ENCODE assay signal across 12 cellular contexts in genomic region chr3:188929138-188929537, GRCh38.
DNase-seq lines count a peak whose midpoint lies in the region; ATAC-seq and TF ChIP-seq lines count a peak whose summit lies in the region.
"Had no signal": no experiment of that assay in that cellular context is flagged by ENCODE, and none has a peak within 500 bp of the region (broad histone marks: within the 10 kb centered on the region; RNA-seq: fewer than 3 reads in every experiment).

No MANE protein-coding gene starts in this region.

- TF ChIP-seq CTCF in Caco-2 (IDR thresholded peaks at IDR 0.05; ENCODE audit: insufficient read depth in 1 of 2, low read depth in 1 of 2, low read length in 1 of 2, severe bottlenecking in 1 of 2, unreplicated experiment in 1 of 2): peak in 1 of 2 experiments; percentile 37
- TF ChIP-seq CTCF in LNCaP clone FGC (IDR thresholded peaks at IDR 0.05; ENCODE audit: control insufficient read depth, extremely low read depth, insufficient read depth): peak; percentile 59
- TF ChIP-seq CTCF in left lung (IDR thresholded peaks at IDR 0.05): no peak

- H3K36me3 ChIP-seq in Caco-2 (ENCODE audit: control insufficient read depth, insufficient read depth, low read length) (no peaks in the 10 kb centered on the region), left lung (no peaks in the 10 kb centered on the region)

- H3K27ac Mint-ChIP-seq in Caco-2 (ENCODE audit: unreplicated experiment): peak overlapping the region; percentile 79
- H3K27ac Mint-ChIP-seq: activated CD8-positive, alpha-beta memory T cell treated with anti-CD3 and anti-CD28 coated beads, Interleukin-2, amount 10 ng/mL, durations not matched to agents 7 days and 5 days had no signal

- H3K4me3 ChIP-seq in Caco-2 (ENCODE audit: low read depth, low read length) (no peak overlapping the region), LNCaP clone FGC (ENCODE audit: low read depth, low read length) (no peak overlapping the region), left lung (no peak overlapping the region)

- no peaks in the 10 kb centered on the region for H3K27me3 ChIP-seq in Caco-2 (replicated peaks; ENCODE audit: control insufficient read depth, insufficient read depth, low read length)
- H3K27me3 ChIP-seq in left lung: no peaks in the 10 kb centered on the region

- H3K9me3 ChIP-seq in Caco-2 (no peaks in the 10 kb centered on the region), left lung (no peaks in the 10 kb centered on the region)

- no peak overlapping the region for H3K4me3 Mint-ChIP-seq in Caco-2 (ENCODE audit: unreplicated experiment)
- H3K4me3 Mint-ChIP-seq: activated CD8-positive, alpha-beta memory T cell treated with anti-CD3 and anti-CD28 coated beads, Interleukin-2, amount 10 ng/mL, durations not matched to agents 7 days and 5 days; central memory CD8-positive, alpha-beta T cell had no signal

- peak; percentile 90 for ATAC-seq in left lung
- ATAC-seq in GM21423 (IDR thresholded peaks at IDR 0.05; ENCODE audit: unreplicated experiment): no peak
- ATAC-seq in GM18868 (IDR thresholded peaks at IDR 0.05; ENCODE audit: unreplicated experiment): no peak
- ATAC-seq: activated CD8-positive, alpha-beta memory T cell treated with anti-CD3 and anti-CD28 coated beads, Interleukin-2, amount 10 ng/mL, durations not matched to agents 7 days and 5 days had no signal

- no peaks in the 10 kb centered on the region for H3K9me3 Mint-ChIP-seq in Caco-2 (ENCODE audit: unreplicated experiment)
- H3K9me3 Mint-ChIP-seq: central memory CD8-positive, alpha-beta T cell had no signal

- DNase-seq in Caco-2: peak; percentile 50 to 54
- DNase-seq in LNCaP clone FGC (ENCODE audit: low read depth): no peak
- peak; percentile 32 to 65 for DNase-seq in cerebellar nuclear complex (lab: John Stamatoyannopoulos, UW)
- no peak for DNase-seq in left lung
- DNase-seq in activated T-cell treated with anti-CD3 and anti-CD28 coated beads for 4 hours: no peak
- no peak for DNase-seq in AG20443 (ENCODE audit: low spot score)
- DNase-seq: activated CD8-positive, alpha-beta memory T cell treated with anti-CD3 and anti-CD28 coated beads, Interleukin-2, amount 10 ng/mL, durations not matched to agents 7 days and 5 days; hypothalamus; occipital lobe had no signal

- CTCF ChIA-PET in Caco-2 (lab: Charles Lee): no interaction called here

- H3K27me3 Mint-ChIP-seq in Caco-2 (ENCODE audit: insufficient read depth, unreplicated experiment): no peaks in the 10 kb centered on the region
- H3K27me3 Mint-ChIP-seq: activated CD8-positive, alpha-beta memory T cell treated with anti-CD3 and anti-CD28 coated beads, Interleukin-2, amount 10 ng/mL, durations not matched to agents 7 days and 5 days; central memory CD8-positive, alpha-beta T cell had no signal

- no peak overlapping the region for H3K27ac ChIP-seq in left lung

- H3K4me1 Mint-ChIP-seq in Caco-2 (ENCODE audit: low read depth, unreplicated experiment): peaks cover 8% of the 10 kb centered on the region
- H3K4me1 Mint-ChIP-seq: activated CD8-positive, alpha-beta memory T cell treated with anti-CD3 and anti-CD28 coated beads, Interleukin-2, amount 10 ng/mL, durations not matched to agents 7 days and 5 days; central memory CD8-positive, alpha-beta T cell had no signal

- POLR2A ChIA-PET in Caco-2 (lab: Charles Lee): no interaction called here

- no TSS peak for BruUV-seq in Caco-2 (replicated peaks; lab: Mats Ljungman, UMichigan)

- H3K4me1 ChIP-seq in Caco-2 (peaks cover 14% of the 10 kb centered on the region; the same call in 1 of the 2 replicates), left lung (peaks cover 0 to 12% of the 10 kb centered on the region in 2 donors)

- intact Hi-C loops in Caco-2 (cut with micrococcal nuclease; ENCODE audit: unreplicated experiment) (loop anchor here (5.0 kb wide), 1 partner anchor 257 kb away; no protein-coding TSS in a partner anchor), left lung (cut with DNase I) (no loop called here)

- H3K36me3 Mint-ChIP-seq in Caco-2 (ENCODE audit: insufficient read depth, unreplicated experiment): peaks cover 5% of the 10 kb centered on the region
- H3K36me3 Mint-ChIP-seq: activated CD8-positive, alpha-beta memory T cell treated with anti-CD3 and anti-CD28 coated beads, Interleukin-2, amount 10 ng/mL, durations not matched to agents 7 days and 5 days had no signal

Comparison
In these comparisons a context has a peak if more than half of its experiments do, and no peak if none do; other contexts are left out.
1. DNase-seq: peak in Caco-2 (2 of 2) and cerebellar nuclear complex (2 of 2); none in LNCaP clone FGC (single experiment), left lung (0 of 2), activated T-cell treated with anti-CD3 and anti-CD28 coated beads for 4 hours (single experiment) and AG20443 (single experiment).